ENCODE assay signal across 8 cellular contexts in the genomic region with DNA sequence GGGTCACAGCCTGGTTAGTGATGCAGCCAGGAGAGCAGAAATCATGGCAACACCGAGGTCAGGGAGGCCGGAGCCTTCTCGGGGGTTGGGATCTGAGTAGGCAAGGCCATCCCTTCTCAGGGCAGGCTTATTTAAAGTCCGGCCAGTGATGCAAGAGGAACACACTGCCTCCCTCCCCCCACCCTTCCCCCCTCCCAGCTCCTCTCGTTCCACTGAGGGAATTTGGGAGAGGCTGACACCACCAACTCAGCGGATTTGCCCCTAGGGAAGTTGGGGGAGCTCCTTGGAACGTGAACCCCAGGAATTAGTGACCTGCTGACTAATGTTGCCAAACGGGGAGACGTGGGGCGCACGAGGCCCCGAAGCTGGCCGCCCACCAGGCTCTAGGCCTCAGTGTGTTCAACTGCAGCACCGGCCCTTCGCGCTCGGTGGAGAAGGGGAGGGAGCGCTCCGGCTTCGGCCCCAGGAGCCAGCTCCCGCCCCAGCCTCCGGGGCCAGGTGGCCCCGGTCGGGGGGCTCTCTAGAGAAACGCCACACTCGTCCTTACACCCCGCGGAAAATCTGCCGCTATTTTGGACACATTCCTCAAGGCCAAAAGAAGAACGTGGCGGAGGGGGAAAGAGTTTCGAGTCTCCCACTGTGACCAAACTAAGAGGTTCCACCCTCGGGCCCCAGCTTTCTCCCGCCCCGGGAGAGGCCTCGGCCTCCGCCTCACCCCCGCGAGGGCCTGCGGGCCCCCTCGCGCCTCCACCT.
DNase-seq lines count a peak whose midpoint lies in the region; ATAC-seq and TF ChIP-seq lines count a peak whose summit lies in the region.

No MANE protein-coding gene starts in this region.

- peaks cover 0 to 10% (median 0%) of the 10 kb centered on the region in 3 donors for H3K36me3 ChIP-seq in tibial artery

- intact Hi-C loops in tibial artery (cut with DNase I; ENCODE audit: low total_unique reads) = no loop called here

- peak overlapping the region; percentile 97 to 100 for H3K4me3 ChIP-seq in tibial artery

- peak overlapping the region; percentile 100 for H3K27ac ChIP-seq in tibial artery

- peaks cover 6 to 58% (median 47%) of the 10 kb centered on the region in 4 donors for H3K4me1 ChIP-seq in tibial artery

- H3K9me3 ChIP-seq in tibial artery = no peaks in the 10 kb centered on the region

- TF ChIP-seq CTCF in tibial artery (IDR thresholded peaks at IDR 0.05) = no peak

- no peaks in the 10 kb centered on the region for H3K27me3 ChIP-seq in tibial artery

- peak; percentile 22 for ATAC-seq in GM19023 (IDR thresholded peaks at IDR 0.05; ENCODE audit: unreplicated experiment)
- ATAC-seq in HG03280 (IDR thresholded peaks at IDR 0.05; ENCODE audit: unreplicated experiment) = no peak

- DNase-seq in AML-193 (lab: John Stamatoyannopoulos, UW) (peak; percentile 41 to 42), HS-27A (ENCODE audit: low read depth) (peak; percentile 45), epidermal melanocyte (ENCODE audit: insufficient read length, low spot score) (peak; percentile 66), midbrain (lab: John Stamatoyannopoulos, UW) (peak; percentile 48), tibial artery (peak; percentile 92 to 96)
- DNase-seq in activated CD4-positive, alpha-beta T cell treated with anti-CD3 and anti-CD28 coated beads for 48 hours = peak; percentile 58

Comparison
In these comparisons a context has a peak if more than half of its experiments do, and no peak if none do; other contexts are left out.
1. DNase-seq: peak in every context shown above with its lines; median percentile 94 in tibial artery; 66 in epidermal melanocyte; 58 in activated CD4-positive, alpha-beta T cell treated with anti-CD3 and anti-CD28 coated beads for 48 hours; 48 in midbrain; 45 in HS-27A; 42 in AML-193.